Comparison of ENCODE assay signal across 29 cellular contexts in genomic region chr5:67518227-67518626, GRCh38.
"Had no signal": no experiment of that assay in that cellular context is flagged by ENCODE, and none has a peak within 500 bp of the region (broad histone marks: within the 10 kb centered on the region; RNA-seq: fewer than 3 reads in every experiment).

No MANE protein-coding gene starts in this region.

- ATAC-seq: activated CD4-positive, alpha-beta T cell treated with anti-CD3 and anti-CD28 coated beads for 36 hours; activated CD4-positive, CD25-positive, alpha-beta regulatory T cell treated with anti-CD3 and anti-CD28 coated beads, Interleukin-2, amount 50 U/mL, for 24 hours; activated CD8-positive, alpha-beta memory T cell treated with anti-CD3 and anti-CD28 coated beads, Interleukin-2, amount 10 ng/mL, durations not matched to agents 7 days and 5 days; activated CD8-positive, alpha-beta T cell treated with anti-CD3 and anti-CD28 coated beads, Interleukin-2, amount 10 ng/mL, durations not matched to agents 7 days and 5 days; activated naive CD8-positive, alpha-beta T cell treated with anti-CD3 and anti-CD28 coated beads, Interleukin-2, amount 50 U/mL, for 24 hours had no signal

- H3K27me3 ChIP-seq: ascending aorta had no signal

- H3K4me1 ChIP-seq: ascending aorta had no signal

- FAIRE-seq: TTC549 had no signal

- H3K4me3 ChIP-seq: ascending aorta had no signal

- DNase-seq: activated B cell treated with CpG ODN at 0.5 μM for 24 hours; activated CD4-positive, alpha-beta memory T cell treated with anti-CD3 and anti-CD28 coated beads, Interleukin-2, amount 10 ng/mL, durations not matched to agents 7 days and 5 days; activated CD4-positive, alpha-beta T cell treated with anti-CD3 and anti-CD28 coated beads for 1 hour; activated CD4-positive, alpha-beta T cell treated with anti-CD3 and anti-CD28 coated beads for 36 hours; activated CD4-positive, alpha-beta T cell treated with anti-CD3 and anti-CD28 coated beads for 48 hours; activated CD4-positive, alpha-beta T cell treated with anti-CD3 and anti-CD28 coated beads, Interleukin-2, amount 10 ng/mL, durations not matched to agents 7 days and 5 days; activated CD4-positive, alpha-beta T cell treated with anti-CD3 and anti-CD28 coated beads, Interleukin-2, amount 50 U/mL, for 48 hours; activated CD8-positive, alpha-beta memory T cell treated with anti-CD3 and anti-CD28 coated beads for 24 hours; activated CD8-positive, alpha-beta memory T cell treated with anti-CD3 and anti-CD28 coated beads, Interleukin-2, amount 10 ng/mL, durations not matched to agents 7 days and 5 days; activated CD8-positive, alpha-beta memory T cell treated with anti-CD3 and anti-CD28 coated beads, Interleukin-2, amount 50 U/mL, for 48 hours; activated CD8-positive, alpha-beta T cell treated with anti-CD3 and anti-CD28 coated beads, Interleukin-2, amount 10 ng/mL, durations not matched to agents 7 days and 5 days; activated effector memory CD4-positive, alpha-beta T cell treated with Interleukin-2 at 50 U/mL for 16 hours; activated gamma-delta T cell; activated naive CD4-positive, alpha-beta T cell treated with anti-CD3 and anti-CD28 coated beads, Interleukin-2, amount 10 ng/mL, durations not matched to agents 7 days and 5 days; activated naive CD4-positive, alpha-beta T cell treated with Interleukin-2 at 50 U/mL for 16 hours; activated naive CD8-positive, alpha-beta T cell treated with anti-CD3 and anti-CD28 coated beads, Interleukin-2, amount 10 ng/mL, durations not matched to agents 7 days and 5 days; activated naive CD8-positive, alpha-beta T cell treated with anti-CD3 and anti-CD28 coated beads, Interleukin-2, amount 50 U/mL, for 24 hours; activated T-cell treated with anti-CD3 and anti-CD28 coated beads, Interleukin-2, amount 50 U/mL, for 24 hours; activated T-cell treated with anti-CD3 and anti-CD28 coated beads, Interleukin-2, amount 50 U/mL, for 48 hours; amygdala; anterior cingulate cortex; central memory CD4-positive, alpha-beta T cell; T-helper 1 cell; T-helper 2 cell; T-helper 9 cell had no signal

- H3K36me3 ChIP-seq: ascending aorta had no signal

- H3K9me3 ChIP-seq: ascending aorta had no signal

- H3K27ac ChIP-seq: ascending aorta, VCaP had no signal
